ENCODE assay signal across 8 cellular contexts in genomic region chr11:13277719-13278619, GRCh38. TPM values are rescaled to one million over a fixed set of nuclear protein-coding genes. Genes with fewer than 3 reads are reported as not detected.
DNase-seq lines count a peak whose midpoint lies in the region; ATAC-seq, FAIRE-seq and TF ChIP-seq lines count a peak whose summit lies in the region.

TSS of gene BMAL1 (plus strand) at chr11:13277790. CDS start at chr11:13354309, 76,519 bp downstream.

- intact Hi-C loops in A673 (cut with micrococcal nuclease; ENCODE audit: unreplicated experiment): loop anchor here (10.0 kb wide), 2 partner anchors 63 to 187 kb away; partner anchors contain the start of gene BTBD10

- H3K4me3 Mint-ChIP-seq in T-cell: peak within 1 kb of the TSS; percentile 98 to 100 (median 99)

- H3K9me3 Mint-ChIP-seq in T-cell: no peaks in the 10 kb centered on the region

- H3K9me3 ChIP-seq in A673 (ENCODE audit: low read depth, low read length, poor library complexity, severe bottlenecking): no peaks in the 10 kb centered on the region

- no TSS peak for BruUV-seq in A673 (replicated peaks; lab: Mats Ljungman, UMichigan)

- no peaks in the 10 kb centered on the region for H3K27me3 Mint-ChIP-seq in T-cell

- peaks cover 3% of the 10 kb centered on the region for H3K4me1 ChIP-seq in A673 (ENCODE audit: insufficient read depth, low read length, poor library complexity, severe bottlenecking)

- POLR2A ChIA-PET in A673 (lab: Charles Lee; ENCODE audit: low non-redundant PET) (no interaction called here), T-cell (lab: Charles Lee) (interaction anchor here in 1 of 2 donors (0.6 kb wide), 1 partner anchor 52 kb away, joined by 3 read pairs; no protein-coding TSS in a partner anchor)

- CTCF ChIA-PET in A673 (lab: Charles Lee): interaction anchor here (0.6 kb wide), 1 partner anchor 62 kb away, joined by 5 read pairs; no protein-coding TSS in a partner anchor
- CTCF ChIA-PET in T-cell (lab: Charles Lee): interaction anchor here (1.0 to 1.1 kb wide), 2 partner anchors 57 to 58 kb away, joined by 3 read pairs; no protein-coding TSS in a partner anchor

- no peak within 1 kb of the TSS for H3K27ac ChIP-seq in A673 (ENCODE audit: low read depth, low read length, poor library complexity, severe bottlenecking)

- peaks cover 51 to 56% (median 52%) of the 10 kb centered on the region in 3 donors for H3K4me1 Mint-ChIP-seq in T-cell

- no peaks in the 10 kb centered on the region for H3K36me3 ChIP-seq in A673 (ENCODE audit: insufficient read depth, low read length, poor library complexity, severe bottlenecking)

- no peak for FAIRE-seq in RCC 7860 (lab: Jason Lieb, UNC)

- ATAC-seq in GM18867 (IDR thresholded peaks at IDR 0.05; ENCODE audit: unreplicated experiment): peak; percentile 34
- ATAC-seq in HG03066 (IDR thresholded peaks at IDR 0.05; ENCODE audit: low read depth, unreplicated experiment): peak; percentile 15
- ATAC-seq in T-cell (replicated peaks in 1 of 4): peak; percentile 16 to 36 (median 32)

- H3K4me3 ChIP-seq in A673 (ENCODE audit: low read depth, low read length, poor library complexity, severe bottlenecking) (peak within 1 kb of the TSS; percentile 63), skeletal muscle cell (ENCODE audit: low read depth, low read length) (peak within 1 kb of the TSS; percentile 94)

- no peak for TF ChIP-seq CTCF in A673 (conservative IDR thresholded peaks at IDR 0.05; ENCODE audit: low read depth, low read length)

- DNase-seq in A673 (ENCODE audit: low spot score): peak; percentile 19
- peak; percentile 9 to 66 (median 38) for DNase-seq in T-cell
- peak; percentile 19 for DNase-seq in amniotic epithelial cell (ENCODE audit: low read depth)
- DNase-seq in hypothalamus (lab: John Stamatoyannopoulos, UW): peak in 28 of 51 donors; percentile 11 to 72 (median 44)
- no peak for DNase-seq in skeletal muscle cell (ENCODE audit: low read depth)
- DNase-seq in RCC 7860 (ENCODE audit: low spot score): no peak

- peaks cover 62% of the 10 kb centered on the region for H3K27me3 ChIP-seq in A673 (replicated peaks; ENCODE audit: insufficient read depth, low read depth, low read length, poor library complexity)

- peaks cover 4% of the 10 kb centered on the region for H3K36me3 Mint-ChIP-seq in T-cell

- H3K27ac Mint-ChIP-seq in T-cell: peak within 1 kb of the TSS; percentile 94 to 96

RNA-seq across cellular contexts. Expression of gene BMAL1, which starts in this region (rescaled TPM):
- 3.2 and 3.6 TPM in 2 replicates for total RNA-seq in A673 (2021)
- total RNA-seq in T-cell: 10 to 100 TPM; 67.9 to 99.2 (median 72.1) TPM

Comparison
In these comparisons a context has a peak if more than half of its experiments do, and no peak if none do; other contexts are left out.
1. RNA of gene BMAL1 (total RNA-seq): 67.9 to 99.2 TPM in T-cell; 3.2 to 3.6 TPM in A673; every median in the first group is over 10 times any median in the second.
2. DNase-seq: peak in A673 (single experiment), T-cell (34 of 34), amniotic epithelial cell (single experiment) and hypothalamus (28 of 51); none in skeletal muscle cell (single experiment) and RCC 7860 (single experiment).
3. Peak in every context shown above with its lines, with median percentiles within 50 percentile points of each other: ATAC-seq.